ENCODE assay signal across 14 cellular contexts in genomic region chr7:127239814-127240213, GRCh38. TPM values are rescaled to one million over a fixed set of nuclear protein-coding genes. Genes with fewer than 3 reads are reported as not detected.
DNase-seq lines count a peak whose midpoint lies in the region; ATAC-seq and TF ChIP-seq lines count a peak whose summit lies in the region.
"Had no signal": no experiment of that assay in that cellular context is flagged by ENCODE, and none has a peak within 500 bp of the region (broad histone marks: within the 10 kb centered on the region; RNA-seq: fewer than 3 reads in every experiment).

No MANE protein-coding gene starts in this region.

- no peak for ATAC-seq in activated CD4-positive, alpha-beta T cell treated with anti-CD3 and anti-CD28 coated beads for 36 hours
- ATAC-seq in GM21786 (IDR thresholded peaks at IDR 0.05; ENCODE audit: unreplicated experiment): peak; percentile 45
- no peak for ATAC-seq in lower lobe of right lung
- ATAC-seq: Right ventricle myocardium inferior had no signal

- H3K36me3 ChIP-seq in OCI-LY3 (replicated peaks; ENCODE audit: low read depth, low read length) (no peaks in the 10 kb centered on the region), lower lobe of right lung (no peaks in the 10 kb centered on the region)
- H3K36me3 ChIP-seq: colonic mucosa had no signal

- peaks cover 1% of the 10 kb centered on the region for H3K4me1 ChIP-seq in OCI-LY3 (ENCODE audit: low read length)
- H3K4me1 ChIP-seq in lower lobe of right lung: no peaks in the 10 kb centered on the region
- H3K4me1 ChIP-seq: colonic mucosa had no signal

- no peak overlapping the region for H3K4me2 ChIP-seq in OCI-LY3 (ENCODE audit: low read length)

- H3K27me3 ChIP-seq in OCI-LY3 (ENCODE audit: low read depth, low read length) (peaks cover 16% of the 10 kb centered on the region), lower lobe of right lung (ENCODE audit: low read depth) (peaks cover 6% of the 10 kb centered on the region)
- H3K27me3 ChIP-seq: colonic mucosa had no signal

- in situ Hi-C loops in G401 (cut with HindIII; ENCODE audit: low sequenced_read_pairs): no loop called here

- no peak overlapping the region for H3K4me3 Mint-ChIP-seq in activated CD4-positive, alpha-beta T cell treated with anti-CD3 and anti-CD28 coated beads for 36 hours

- H3K27ac Mint-ChIP-seq in activated CD4-positive, alpha-beta T cell treated with anti-CD3 and anti-CD28 coated beads for 36 hours: no peak overlapping the region

- TF ChIP-seq CTCF in OCI-LY3 (IDR thresholded peaks at IDR 0.05; ENCODE audit: low read depth, low read length) (peak; percentile 27; the same call in 1 of the 2 replicates), lower lobe of right lung (IDR thresholded peaks at IDR 0.05) (no peak)

- H3K36me3 Mint-ChIP-seq in activated CD4-positive, alpha-beta T cell treated with anti-CD3 and anti-CD28 coated beads for 36 hours (ENCODE audit: low read depth): no peaks in the 10 kb centered on the region

- H2AFZ ChIP-seq in OCI-LY3 (ENCODE audit: low read depth, low read length): no peak overlapping the region

- peaks cover 40% of the 10 kb centered on the region for H3K27me3 Mint-ChIP-seq in activated CD4-positive, alpha-beta T cell treated with anti-CD3 and anti-CD28 coated beads for 36 hours

- no peaks in the 10 kb centered on the region for H4K20me1 ChIP-seq in OCI-LY3 (ENCODE audit: insufficient read depth, low read length)

- no peak overlapping the region for H3K27ac ChIP-seq in OCI-LY3 (ENCODE audit: low read length)
- no peak overlapping the region for H3K27ac ChIP-seq in lower lobe of right lung
- H3K27ac ChIP-seq: colonic mucosa had no signal

- H3K9me3 Mint-ChIP-seq in activated CD4-positive, alpha-beta T cell treated with anti-CD3 and anti-CD28 coated beads for 36 hours (ENCODE audit: low read depth): peaks cover 2% of the 10 kb centered on the region

- H3K4me1 Mint-ChIP-seq in activated CD4-positive, alpha-beta T cell treated with anti-CD3 and anti-CD28 coated beads for 36 hours: no peaks in the 10 kb centered on the region

- intact Hi-C loops in activated CD4-positive, alpha-beta T cell treated with anti-CD3 and anti-CD28 coated beads for 36 hours (cut with DNase I, micrococcal nuclease): no loop called here
- intact Hi-C loops in lower lobe of right lung (cut with DNase I): no loop called here

- H3K4me3 ChIP-seq in OCI-LY3 (ENCODE audit: low read length) (no peak overlapping the region), lower lobe of right lung (no peak overlapping the region)
- H3K4me3 ChIP-seq: colonic mucosa had no signal

- CTCF ChIA-PET in activated CD4-positive, alpha-beta T cell treated with anti-CD3 and anti-CD28 coated beads for 36 hours (lab: Charles Lee): interaction anchor here (1.2 kb wide), 1 partner anchor 10 kb away, joined by 4 read pairs; no protein-coding TSS in a partner anchor

- DNase-seq in activated CD4-positive, alpha-beta T cell treated with anti-CD3 and anti-CD28 coated beads for 36 hours: peak; percentile 32
- no peak for DNase-seq in activated CD4-positive, alpha-beta T cell treated with anti-CD3 and anti-CD28 coated beads, Interleukin-2, amount 50 U/mL, for 1 hour
- DNase-seq in iPS-NIHi7 (ENCODE audit: extremely low spot score) (peak; percentile 48), lower lobe of right lung (no peak), G401 (ENCODE audit: low spot score) (no peak)
- no peak for DNase-seq in activated naive CD4-positive, alpha-beta T cell (lab: John Stamatoyannopoulos, UW)
- DNase-seq: activated CD8-positive, alpha-beta memory T cell treated with anti-CD3 and anti-CD28 coated beads, Interleukin-2, amount 50 U/mL, for 4 hours; colonic mucosa; EL; stimulated activated CD4-positive, alpha-beta T cell treated with anti-CD3 and anti-CD28 coated beads, Interleukin-1b, Interleukin-23, amount 100 ng/mL, for 48 hours had no signal

- H3K79me2 ChIP-seq in OCI-LY3 (ENCODE audit: low read length): no peaks in the 10 kb centered on the region

- no peak overlapping the region for H3K9ac ChIP-seq in OCI-LY3 (ENCODE audit: low read length)

- POLR2A ChIA-PET in activated CD4-positive, alpha-beta T cell treated with anti-CD3 and anti-CD28 coated beads for 36 hours (lab: Charles Lee): no interaction called here

- H3K9me3 ChIP-seq in OCI-LY3 (ENCODE audit: insufficient read depth, low read length) (no peaks in the 10 kb centered on the region), lower lobe of right lung (no peaks in the 10 kb centered on the region)
- H3K9me3 ChIP-seq: colonic mucosa had no signal

RNA-seq across cellular contexts. Expression of gene GRM8, which starts 12.9 kb away (rescaled TPM):
- not detected for total RNA-seq in activated CD4-positive, alpha-beta T cell treated with anti-CD3 and anti-CD28 coated beads for 36 hours
- total RNA-seq in lower lobe of right lung: not detected
- total RNA-seq in G401 (2014; rRNA removed; shearing (Covaris generic)): not detected in 2 replicates
- total RNA-seq: mononuclear cell had no signal

Comparison
In these comparisons a context has a peak if more than half of its experiments do, and no peak if none do; other contexts are left out.
1. DNase-seq: peak in activated CD4-positive, alpha-beta T cell treated with anti-CD3 and anti-CD28 coated beads for 36 hours (single experiment) and iPS-NIHi7 (single experiment); none in activated CD4-positive, alpha-beta T cell treated with anti-CD3 and anti-CD28 coated beads, Interleukin-2, amount 50 U/mL, for 1 hour (single experiment), lower lobe of right lung (single experiment), activated naive CD4-positive, alpha-beta T cell (0 of 4) and G401 (single experiment).